ENCODE assay signal across 8 cellular contexts in genomic region chr14:73789996-73790581, GRCh38.
DNase-seq lines count a peak whose midpoint lies in the region; ATAC-seq and TF ChIP-seq lines count a peak whose summit lies in the region.

No MANE protein-coding gene starts in this region.

- CTCF ChIA-PET in Caco-2 (lab: Charles Lee): interaction anchor here (0.7 kb wide), 2 partner anchors 30 to 332 kb away, joined by 3 to 5 read pairs; partner anchors contain the start of gene NUMB

- no peak overlapping the region for H2AFZ ChIP-seq in hepatocyte
- H2AFZ ChIP-seq in smooth muscle cell (ENCODE audit: low read depth): no peak overlapping the region

- H3K27ac Mint-ChIP-seq in Caco-2 (ENCODE audit: unreplicated experiment): no peak overlapping the region

- H3K27ac ChIP-seq in hepatocyte (peak overlapping the region; percentile 100), smooth muscle cell (ENCODE audit: low read depth) (peak overlapping the region; percentile 87)

- H3K4me3 Mint-ChIP-seq in Caco-2 (ENCODE audit: unreplicated experiment): no peak overlapping the region

- H3K27me3 Mint-ChIP-seq in Caco-2 (ENCODE audit: insufficient read depth, unreplicated experiment): no peaks in the 10 kb centered on the region

- DNase-seq in GM04504 (ENCODE audit: low read depth) (peak; percentile 94), astrocyte of the cerebellum (ENCODE audit: low read depth) (peak; percentile 99), hepatocyte (ENCODE audit: low spot score) (peak; percentile 65), smooth muscle cell (lab: John Stamatoyannopoulos, UW; ENCODE audit: unreplicated experiment) (no peak), Caco-2 (no peak), NCI-H187 (lab: John Stamatoyannopoulos, UW) (no peak), activated gamma-delta T cell treated with Interleukin-2 at 50 U/mL for 16 hours (no peak)

- H3F3A ChIP-seq in smooth muscle cell (ENCODE audit: low read depth): peaks cover 16% of the 10 kb centered on the region

- H3K9me3 Mint-ChIP-seq in Caco-2 (ENCODE audit: unreplicated experiment): no peaks in the 10 kb centered on the region

- no peak for ATAC-seq in GM19395 (IDR thresholded peaks at IDR 0.05; ENCODE audit: unreplicated experiment)

- TF ChIP-seq CTCF in astrocyte of the cerebellum (IDR thresholded peaks at IDR 0.05; ENCODE audit: low read depth, low read length, missing control alignments): no peak
- TF ChIP-seq CTCF in hepatocyte (IDR thresholded peaks at IDR 0.05; ENCODE audit: poor library complexity): no peak
- no peak for TF ChIP-seq CTCF in smooth muscle cell (IDR thresholded peaks at IDR 0.05; ENCODE audit: borderline replicate concordance, insufficient read depth, poor library complexity, severe bottlenecking)
- no peak for TF ChIP-seq CTCF in Caco-2 (IDR thresholded peaks at IDR 0.05; ENCODE audit: insufficient read depth in 1 of 2, low read depth in 1 of 2, low read length in 1 of 2, severe bottlenecking in 1 of 2, unreplicated experiment in 1 of 2)

- peak overlapping the region; percentile 91 for H3K4me2 ChIP-seq in hepatocyte
- H3K4me2 ChIP-seq in smooth muscle cell: no peak overlapping the region

- in situ Hi-C loops in astrocyte of the cerebellum (cut with HindIII; ENCODE audit: low sequenced_read_pairs): no loop called here

- no peaks in the 10 kb centered on the region for H3K9me2 ChIP-seq in hepatocyte (replicated peaks; ENCODE audit: insufficient read depth)

- peak overlapping the region; percentile 56 for H3K9ac ChIP-seq in smooth muscle cell (ENCODE audit: low read depth)

- H4K20me1 ChIP-seq in hepatocyte (ENCODE audit: insufficient read depth, poor library complexity, severe bottlenecking) (no peaks in the 10 kb centered on the region), smooth muscle cell (ENCODE audit: low read depth) (peaks cover 6% of the 10 kb centered on the region)

- H3K9me3 ChIP-seq in hepatocyte (ENCODE audit: low read depth) (no peaks in the 10 kb centered on the region), smooth muscle cell (replicated peaks; ENCODE audit: low read depth) (no peaks in the 10 kb centered on the region), Caco-2 (no peaks in the 10 kb centered on the region)

- POLR2A ChIA-PET in Caco-2 (lab: Charles Lee): no interaction called here

- intact Hi-C loops in Caco-2 (cut with micrococcal nuclease; ENCODE audit: unreplicated experiment): loop anchor here (5.0 kb wide), 1 partner anchor 37 kb away; no protein-coding TSS in a partner anchor

- peaks cover 16% of the 10 kb centered on the region for H3K36me3 Mint-ChIP-seq in Caco-2 (ENCODE audit: insufficient read depth, unreplicated experiment)

- H3K27me3 ChIP-seq in hepatocyte: no peaks in the 10 kb centered on the region
- H3K27me3 ChIP-seq in smooth muscle cell (ENCODE audit: low read depth): no peaks in the 10 kb centered on the region
- no peaks in the 10 kb centered on the region for H3K27me3 ChIP-seq in Caco-2 (replicated peaks; ENCODE audit: control insufficient read depth, insufficient read depth, low read length)

- 70% methylated on average over 10 of the region's 10 CpGs for WGBS in hepatocyte (ENCODE audit: low lambda C conversion rate, missing lambda C conversion rate)
- 60% methylated on average over 10 of the region's 10 CpGs for WGBS in smooth muscle cell (ENCODE audit: low lambda C conversion rate)

- H3K4me3 ChIP-seq in astrocyte of the cerebellum (ENCODE audit: low read depth, low read length) (peak overlapping the region; percentile 2), hepatocyte (no peak overlapping the region), smooth muscle cell (no peak overlapping the region), Caco-2 (ENCODE audit: low read depth, low read length) (no peak overlapping the region)

- BruUV-seq in Caco-2 (replicated peaks; lab: Mats Ljungman, UMichigan): no TSS peak

- peaks cover 18% of the 10 kb centered on the region for H3K79me2 ChIP-seq in hepatocyte
- H3K79me2 ChIP-seq in smooth muscle cell (ENCODE audit: low read depth): no peaks in the 10 kb centered on the region

- peaks cover 46% of the 10 kb centered on the region for H3K4me1 Mint-ChIP-seq in Caco-2 (ENCODE audit: low read depth, unreplicated experiment)

- H3K36me3 ChIP-seq in hepatocyte (replicated peaks; ENCODE audit: insufficient read depth, low read depth) (no peaks in the 10 kb centered on the region), smooth muscle cell (ENCODE audit: low read depth) (no peaks in the 10 kb centered on the region), Caco-2 (ENCODE audit: control insufficient read depth, insufficient read depth, low read length) (no peaks in the 10 kb centered on the region)

- H3K4me1 ChIP-seq in hepatocyte (ENCODE audit: insufficient read depth) (peaks cover 41% of the 10 kb centered on the region), smooth muscle cell (ENCODE audit: low read depth) (peaks cover 24% of the 10 kb centered on the region), Caco-2 (peaks cover 48% of the 10 kb centered on the region)

Comparison
In these comparisons a context has a peak if more than half of its experiments do, and no peak if none do; other contexts are left out.
1. DNase-seq: peak in GM04504 (single experiment), astrocyte of the cerebellum (single experiment) and hepatocyte (single experiment); none in smooth muscle cell (single experiment), Caco-2 (0 of 2), NCI-H187 (0 of 2) and activated gamma-delta T cell treated with Interleukin-2 at 50 U/mL for 16 hours (single experiment).